ENCODE assay signal across 10 cellular contexts in genomic region chr19:46303702-46304397, GRCh38. TPM values are rescaled to one million over a fixed set of nuclear protein-coding genes. Genes with fewer than 3 reads are reported as not detected.
DNase-seq lines count a peak whose midpoint lies in the region; ATAC-seq, FAIRE-seq and TF ChIP-seq lines count a peak whose summit lies in the region.
"Had no signal": no experiment of that assay in that cellular context is flagged by ENCODE, and none has a peak within 500 bp of the region (broad histone marks: within the 10 kb centered on the region; RNA-seq: fewer than 3 reads in every experiment).

No MANE protein-coding gene starts in this region.

- peaks cover 25% of the 10 kb centered on the region for H3K9me3 Mint-ChIP-seq in astrocyte (ENCODE audit: unreplicated experiment)

- no peaks in the 10 kb centered on the region for H4K20me1 ChIP-seq in astrocyte (ENCODE audit: insufficient read depth, low read length)

- H3K27ac ChIP-seq in HUES48 (ENCODE audit: low read depth, low read length) (peak overlapping the region; percentile 57), astrocyte (ENCODE audit: low read depth, low read length) (no peak overlapping the region)

- H3K36me3 Mint-ChIP-seq in astrocyte (ENCODE audit: low read depth, unreplicated experiment), result peaks cover 30% of the 10 kb centered on the region

- no peaks in the 10 kb centered on the region for H3K79me2 ChIP-seq in astrocyte (ENCODE audit: insufficient read depth, low read length)

- H3K27me3 ChIP-seq in HUES48 (ENCODE audit: control insufficient read depth, insufficient read depth, low read length), result no peaks in the 10 kb centered on the region
- H3K27me3 ChIP-seq in astrocyte (ENCODE audit: insufficient read depth, low read length), result no peaks in the 10 kb centered on the region

- H3K9me3 ChIP-seq in HUES48 (ENCODE audit: control insufficient read depth, insufficient read depth, low read length) (peaks cover 10% of the 10 kb centered on the region), astrocyte (ENCODE audit: insufficient read depth, low read depth, low read length) (no peaks in the 10 kb centered on the region)

- H3K4me1 ChIP-seq in HUES48 (ENCODE audit: control insufficient read depth, insufficient read depth, low read length), result peaks cover 27% of the 10 kb centered on the region
- H3K4me1 ChIP-seq in astrocyte (ENCODE audit: insufficient read depth, low read length), result peaks cover 11% of the 10 kb centered on the region

- H3K27me3 Mint-ChIP-seq in astrocyte (ENCODE audit: low read depth, unreplicated experiment), result no peaks in the 10 kb centered on the region

- H3K9ac ChIP-seq in HUES48 (ENCODE audit: low read depth, low read length) (peak overlapping the region; percentile 75), astrocyte (ENCODE audit: low read length) (no peak overlapping the region)

- H3K36me3 ChIP-seq in HUES48 (ENCODE audit: control insufficient read depth, insufficient read depth, low read length) (peaks cover 36% of the 10 kb centered on the region), astrocyte (ENCODE audit: insufficient read depth, low read length) (no peaks in the 10 kb centered on the region)

- no peak overlapping the region for H3K4me3 Mint-ChIP-seq in astrocyte (ENCODE audit: unreplicated experiment)

- peak overlapping the region; percentile 53 for H3K4me3 ChIP-seq in HUES48 (ENCODE audit: low read depth, low read length)
- no peak overlapping the region for H3K4me3 ChIP-seq in astrocyte (ENCODE audit: insufficient read depth, low read depth, low read length)

- peak overlapping the region; percentile 57 for H3K4me2 ChIP-seq in astrocyte (ENCODE audit: low read length)

- no peak for FAIRE-seq in astrocyte (lab: Jason Lieb, UNC)
- FAIRE-seq: GM12891 had no signal

- no peak for DNase-seq in astrocyte (ENCODE audit: low read depth)
- peak; percentile 78 for DNase-seq in iPS DF 4.7 (ENCODE audit: extremely low read depth, low spot score)
- DNase-seq in retina, result peak; percentile 62
- DNase-seq in NCI-H2107 (lab: John Stamatoyannopoulos, UW), result no peak
- no peak for DNase-seq in NCI-H510A (lab: John Stamatoyannopoulos, UW)
- DNase-seq in DMS79 treated with DMSO at 0.1 percent for 48 hours (lab: John Stamatoyannopoulos, UW), result no peak
- DNase-seq: SHP77 had no signal

- no peak for ATAC-seq in GM18511 (IDR thresholded peaks at IDR 0.05; ENCODE audit: unreplicated experiment)

- no peak overlapping the region for H3K27ac Mint-ChIP-seq in astrocyte (ENCODE audit: unreplicated experiment)

- peaks cover 18% of the 10 kb centered on the region for H3K4me1 Mint-ChIP-seq in astrocyte (ENCODE audit: low read depth, unreplicated experiment)

- peak overlapping the region; percentile 56 for H2AFZ ChIP-seq in astrocyte (ENCODE audit: low read depth, low read length)

- no peak for TF ChIP-seq CTCF in astrocyte (IDR thresholded peaks at IDR 0.05; ENCODE audit: insufficient read depth, low read depth, low read length)

RNA-seq across cellular contexts. Expression of gene HIF3A, which starts 7.0 kb away (rescaled TPM):
- total RNA-seq in astrocyte, result 12.6 and 15.6 TPM in 2 replicates

RNA-seq across cellular contexts. Expression of gene PPP5C, which starts 43.0 kb away (rescaled TPM):
- total RNA-seq in astrocyte, result 68.8 and 70.9 TPM in 2 replicates

Comparison
In these comparisons a context has a peak if more than half of its experiments do, and no peak if none do; other contexts are left out.
1. DNase-seq: peak in iPS DF 4.7 (single experiment) and retina (single experiment); none in astrocyte (single experiment), NCI-H2107 (single experiment), NCI-H510A (single experiment) and DMS79 treated with DMSO at 0.1 percent for 48 hours (single experiment).